31 cellular contexts compared by ENCODE assay signal in genomic region chr9:36987409-36987808, GRCh38. TPM values are rescaled to one million over a fixed set of nuclear protein-coding genes. Genes with fewer than 3 reads are reported as not detected.
DNase-seq lines count a peak whose midpoint lies in the region; ATAC-seq, FAIRE-seq and TF ChIP-seq lines count a peak whose summit lies in the region.
"Had no signal": no experiment of that assay in that cellular context is flagged by ENCODE, and none has a peak within 500 bp of the region (broad histone marks: within the 10 kb centered on the region; RNA-seq: fewer than 3 reads in every experiment).

No MANE protein-coding gene starts in this region.

- no peak overlapping the region for H3K9ac ChIP-seq in endodermal cell (ENCODE audit: extremely low read depth, low read length, poor library complexity, severe bottlenecking)
- H3K9ac ChIP-seq: SK-N-SH had no signal

- peaks cover 43% of the 10 kb centered on the region for H3K4me1 Mint-ChIP-seq in stimulated activated naive CD8-positive, alpha-beta T cell treated with anti-CD3 and anti-CD28 coated beads, Interleukin-15, Interleukin-2, amounts not matched to agents 100 ng/mL and 50 ng/mL, for 24 hours (ENCODE audit: low read depth)
- H3K4me1 Mint-ChIP-seq in endodermal cell, result peaks cover 17% of the 10 kb centered on the region
- H3K4me1 Mint-ChIP-seq in naive thymus-derived CD8-positive, alpha-beta T cell, result peaks cover 3 to 44% (median 16%) of the 10 kb centered on the region in 4 donors

- WGBS in endodermal cell (ENCODE audit: insufficient coverage in 1 of 2, insufficient read length in 1 of 2), 2 experiments, result 12 to 26% methylated on average over 7 to 10 of the region's 10 CpGs
- WGBS in right cardiac atrium, result 16% methylated on average over 10 of the region's 10 CpGs

- ATAC-seq in stimulated activated naive CD8-positive, alpha-beta T cell treated with anti-CD3 and anti-CD28 coated beads, Interleukin-15, Interleukin-2, amounts not matched to agents 100 U/mL and 50 U/mL, for 24 hours, result no peak
- ATAC-seq in naive thymus-derived CD8-positive, alpha-beta T cell, result no peak
- ATAC-seq in upper lobe of right lung (no peak), right cardiac atrium (no peak)
- ATAC-seq: A549 had no signal

- no peak overlapping the region for H3K4me3 ChIP-seq in endodermal cell (ENCODE audit: low read length)
- H3K4me3 ChIP-seq in upper lobe of right lung, result no peak overlapping the region
- no peak overlapping the region for H3K4me3 ChIP-seq in right cardiac atrium (ENCODE audit: low read length)
- H3K4me3 ChIP-seq: A549 had no signal

- no peak for DNase-seq in stimulated activated naive CD8-positive, alpha-beta T cell treated with anti-CD3 and anti-CD28 coated beads, Interleukin-15, Interleukin-2, amounts not matched to agents 100 U/mL and 50 U/mL, for 24 hours
- DNase-seq in endodermal cell, result peak; percentile 53
- DNase-seq in naive thymus-derived CD8-positive, alpha-beta T cell, result no peak
- peak; percentile 43 for DNase-seq in upper lobe of right lung
- no peak for DNase-seq in RCC 7860 (ENCODE audit: low spot score)
- DNase-seq in GM12892 (ENCODE audit: insufficient read length), result no peak
- DNase-seq in right cardiac atrium, result no peak
- DNase-seq: activated CD4-positive, alpha-beta T cell treated with anti-CD3 and anti-CD28 coated beads, Interleukin-2, amount 50 U/mL, for 4 hours; activated gamma-delta T cell treated with Interleukin-2 at 50 U/mL for 16 hours; caudate nucleus; COR-L47; dermis blood vessel endothelial cell; DND-41; glutamatergic neuron; immature natural killer cell; KBM-7; left ventricle myocardium inferior; MM.1S; NCI-H1436 treated with DMSO at 0.1 percent for 48 hours; NCI-H526 treated with DMSO at 0.1 percent for 48 hours; occipital lobe; RPMI8226; SK-N-SH; stimulated activated CD4-positive, alpha-beta T cell treated with anti-CD3 and anti-CD28 coated beads, Interleukin-12 subunit alpha, Interleukin-12 subunit beta, amount 100 ng/mL, for 4 hours; stimulated activated CD4-positive, alpha-beta T cell treated with anti-CD3 and anti-CD28 coated beads, Interleukin-4, amount 100 ng/mL, for 4 hours had no signal

- no peak overlapping the region for H3K27ac Mint-ChIP-seq in stimulated activated naive CD8-positive, alpha-beta T cell treated with anti-CD3 and anti-CD28 coated beads, Interleukin-15, Interleukin-2, amounts not matched to agents 100 ng/mL and 50 ng/mL, for 24 hours
- H3K27ac Mint-ChIP-seq in endodermal cell, result no peak overlapping the region
- peak overlapping the region in 1 of 10 donors; percentile 58 for H3K27ac Mint-ChIP-seq in naive thymus-derived CD8-positive, alpha-beta T cell
- H3K27ac Mint-ChIP-seq: immature natural killer cell; T-helper 2 cell treated with Interferon-gamma antibody and Interleukin-4, amounts not matched to agents 5 μg/mL and 100 μg/mL, for 36 hours had no signal

- FAIRE-seq in RCC 7860 (lab: Jason Lieb, UNC) (no peak), GM12892 (lab: Jason Lieb, UNC) (no peak)
- FAIRE-seq: A549, endothelial cell of umbilical vein had no signal

- H3K9me3 Mint-ChIP-seq in stimulated activated naive CD8-positive, alpha-beta T cell treated with anti-CD3 and anti-CD28 coated beads, Interleukin-15, Interleukin-2, amounts not matched to agents 100 ng/mL and 50 ng/mL, for 24 hours, result peaks cover 13% of the 10 kb centered on the region
- peaks cover 4% of the 10 kb centered on the region for H3K9me3 Mint-ChIP-seq in endodermal cell
- peaks cover 0 to 28% (median 19%) of the 10 kb centered on the region in 9 donors for H3K9me3 Mint-ChIP-seq in naive thymus-derived CD8-positive, alpha-beta T cell

- TF ChIP-seq CTCF in endodermal cell (conservative IDR thresholded peaks at IDR 0.05), result no peak
- no peak for TF ChIP-seq CTCF in upper lobe of right lung (IDR thresholded peaks at IDR 0.05)

- peaks cover 16% of the 10 kb centered on the region for H3K36me3 Mint-ChIP-seq in stimulated activated naive CD8-positive, alpha-beta T cell treated with anti-CD3 and anti-CD28 coated beads, Interleukin-15, Interleukin-2, amounts not matched to agents 100 ng/mL and 50 ng/mL, for 24 hours (ENCODE audit: low read depth)
- no peaks in the 10 kb centered on the region for H3K36me3 Mint-ChIP-seq in endodermal cell (ENCODE audit: low read depth)
- peaks cover 7 to 18% (median 11%) of the 10 kb centered on the region in 3 donors for H3K36me3 Mint-ChIP-seq in naive thymus-derived CD8-positive, alpha-beta T cell

- POLR2A ChIA-PET in naive thymus-derived CD8-positive, alpha-beta T cell (lab: Charles Lee), result no interaction called here

- peak overlapping the region; percentile 44 for H3K4me3 Mint-ChIP-seq in stimulated activated naive CD8-positive, alpha-beta T cell treated with anti-CD3 and anti-CD28 coated beads, Interleukin-15, Interleukin-2, amounts not matched to agents 100 ng/mL and 50 ng/mL, for 24 hours
- H3K4me3 Mint-ChIP-seq in endodermal cell, result peak overlapping the region; percentile 46
- H3K4me3 Mint-ChIP-seq in naive thymus-derived CD8-positive, alpha-beta T cell, result peak overlapping the region in 8 of 10 donors; percentile 33 to 71 (median 60)
- H3K4me3 Mint-ChIP-seq: immature natural killer cell had no signal

- H3K4me1 ChIP-seq in endodermal cell (ENCODE audit: control insufficient read depth, insufficient read depth, low read length), result peaks cover 3% of the 10 kb centered on the region
- no peaks in the 10 kb centered on the region for H3K4me1 ChIP-seq in upper lobe of right lung
- H3K4me1 ChIP-seq in right cardiac atrium (ENCODE audit: control insufficient read depth, insufficient read depth, low read length), result no peaks in the 10 kb centered on the region
- H3K4me1 ChIP-seq: A549 had no signal

- H3K27me3 Mint-ChIP-seq in stimulated activated naive CD8-positive, alpha-beta T cell treated with anti-CD3 and anti-CD28 coated beads, Interleukin-15, Interleukin-2, amounts not matched to agents 100 ng/mL and 50 ng/mL, for 24 hours, result peaks cover 71% of the 10 kb centered on the region
- peaks cover 96% of the 10 kb centered on the region for H3K27me3 Mint-ChIP-seq in endodermal cell (ENCODE audit: insufficient read depth)
- H3K27me3 Mint-ChIP-seq in naive thymus-derived CD8-positive, alpha-beta T cell, result peaks cover 35 to 94% (median 62%) of the 10 kb centered on the region in 5 donors

- H3K27ac ChIP-seq in endodermal cell (ENCODE audit: low read depth, low read length) (no peak overlapping the region), upper lobe of right lung (no peak overlapping the region), right cardiac atrium (ENCODE audit: low read length) (no peak overlapping the region)
- H3K27ac ChIP-seq: A549, left ventricle myocardium inferior, VCaP had no signal

- TF ChIP-seq POLR2A in GM12892 (IDR thresholded peaks at IDR 0.05; ENCODE audit: low read depth, low read length), result no peak

- peaks cover 8% of the 10 kb centered on the region for H3K9me3 ChIP-seq in endodermal cell (ENCODE audit: control insufficient read depth, low read length)
- no peaks in the 10 kb centered on the region for H3K9me3 ChIP-seq in upper lobe of right lung
- H3K9me3 ChIP-seq in right cardiac atrium (ENCODE audit: control insufficient read depth, low read length), result peaks cover 8% of the 10 kb centered on the region
- H3K9me3 ChIP-seq: SK-N-SH had no signal

- H3K27me3 ChIP-seq in endodermal cell (ENCODE audit: control insufficient read depth, insufficient read depth, low read length, poor library complexity, severe bottlenecking) (peaks cover 88% of the 10 kb centered on the region), upper lobe of right lung (peaks cover 71% of the 10 kb centered on the region), right cardiac atrium (ENCODE audit: control insufficient read depth, insufficient read depth) (no peaks in the 10 kb centered on the region)

- intact Hi-C loops in upper lobe of right lung (cut with DNase I), result no loop called here
- intact Hi-C loops in right cardiac atrium (cut with DNase I), result no loop called here

- H3K36me3 ChIP-seq in endodermal cell (ENCODE audit: control insufficient read depth, insufficient read depth, low read length) (no peaks in the 10 kb centered on the region), upper lobe of right lung (no peaks in the 10 kb centered on the region)
- H3K36me3 ChIP-seq: left ventricle myocardium inferior had no signal

RNA-seq across cellular contexts. Expression of gene PAX5, which starts 46.7 kb away (rescaled TPM):
- total RNA-seq in endodermal cell, result under 1 TPM in 1 of 2 donors, not detected in 1; 0.15 TPM
- polyA plus RNA-seq in endodermal cell (2013, experiment 1 of 2), result 0.75 TPM
- polyA plus RNA-seq in endodermal cell (2013, experiment 2 of 2), result 1.6 TPM
- total RNA-seq in naive thymus-derived CD8-positive, alpha-beta T cell, result 1 to 10 TPM; 8.5 to 8.7 TPM
- polyA plus RNA-seq in naive thymus-derived CD8-positive, alpha-beta T cell, result under 1 TPM in 1 of 3 donors, not detected in 2; 0.12 TPM
- total RNA-seq in upper lobe of right lung, result 0.23 TPM
- polyA plus RNA-seq in GM12892 (2012; ENCODE audit: missing spikeins), result 33.5 TPM
- under 1 TPM in 1 of 4 donors, not detected in 3; 0.03 TPM for total RNA-seq in right cardiac atrium
- not detected for polyA plus RNA-seq in right cardiac atrium
- total RNA-seq: dermis blood vessel endothelial cell, endothelial cell of umbilical vein, left ventricle myocardium inferior, occipital lobe had no signal
- polyA plus RNA-seq: A549, BJ, endothelial cell of umbilical vein had no signal

Comparison
In these comparisons a context has a peak if more than half of its experiments do, and no peak if none do; other contexts are left out.
1. DNase-seq: peak in endodermal cell (single experiment) and upper lobe of right lung (single experiment); none in stimulated activated naive CD8-positive, alpha-beta T cell treated with anti-CD3 and anti-CD28 coated beads, Interleukin-15, Interleukin-2, amounts not matched to agents 100 U/mL and 50 U/mL, for 24 hours (single experiment), naive thymus-derived CD8-positive, alpha-beta T cell (0 of 10), RCC 7860 (single experiment), GM12892 (single experiment) and right cardiac atrium (0 of 3).
2. Peak in every context shown above with its lines, with median percentiles within 50 percentile points of each other: H3K4me3 Mint-ChIP-seq.